In the genomic region with DNA sequence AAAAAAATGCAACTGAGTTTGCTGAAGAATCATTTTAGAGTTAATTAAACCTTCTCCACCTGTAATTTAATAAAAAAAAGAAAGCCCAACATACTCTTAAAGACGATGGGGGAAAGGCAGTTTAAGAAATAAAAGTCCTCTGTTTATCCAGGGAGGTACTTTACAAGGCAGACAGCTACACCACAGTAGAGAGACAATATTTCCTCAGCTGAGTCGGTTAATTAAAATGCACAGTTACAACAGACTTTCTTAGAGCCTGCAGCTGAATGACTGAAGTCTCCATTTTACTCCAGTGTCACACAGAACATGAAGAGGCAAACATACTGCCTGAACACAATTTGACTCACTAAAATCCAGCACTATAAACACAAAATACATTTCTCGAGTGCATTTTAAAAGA, we compare ENCODE assay signal across 18 cellular contexts. TPM values are rescaled to one million over a fixed set of nuclear protein-coding genes. Genes with fewer than 3 reads are reported as not detected.
"Had no signal": no experiment of that assay in that cellular context is flagged by ENCODE, and none has a peak within 500 bp of the region (broad histone marks: within the 10 kb centered on the region; RNA-seq: fewer than 3 reads in every experiment).

No MANE protein-coding gene starts in this region.

- H3K27ac ChIP-seq: colonic mucosa, epithelial cell of prostate, pancreas, stomach, tibial artery, vagina, WERI-Rb-1 had no signal

- DNase-seq: activated CD4-positive, alpha-beta memory T cell treated with anti-CD3 and anti-CD28 coated beads, Interleukin-2, amount 10 ng/mL, durations not matched to agents 7 days and 5 days; activated CD4-positive, alpha-beta T cell treated with anti-CD3 and anti-CD28 coated beads for 36 hours; activated gamma-delta T cell; activated T-cell treated with anti-CD3 and anti-CD28 coated beads, Interleukin-2, amount 50 U/mL, for 48 hours; colonic mucosa; effector CD4-positive, alpha-beta T cell; nephron progenitor cell; pancreas; stimulated activated CD4-positive, alpha-beta T cell treated with anti-CD3 and anti-CD28 coated beads, Interleukin-4, amount 100 ng/mL, for 4 hours; stomach; T-helper 1 cell; tibial artery; WERI-Rb-1 had no signal

- H3K4me1 Mint-ChIP-seq: activated CD4-positive, alpha-beta memory T cell treated with anti-CD3 and anti-CD28 coated beads, Interleukin-2, amount 10 ng/mL, durations not matched to agents 7 days and 5 days; activated CD4-positive, alpha-beta T cell treated with anti-CD3 and anti-CD28 coated beads for 36 hours; nephron progenitor cell had no signal

- H3K27ac Mint-ChIP-seq: activated CD4-positive, alpha-beta memory T cell treated with anti-CD3 and anti-CD28 coated beads, Interleukin-2, amount 10 ng/mL, durations not matched to agents 7 days and 5 days; activated CD4-positive, alpha-beta T cell treated with anti-CD3 and anti-CD28 coated beads for 36 hours; activated naive CD8-positive, alpha-beta T cell; nephron progenitor cell had no signal

- H3K36me3 Mint-ChIP-seq: activated naive CD8-positive, alpha-beta T cell had no signal

- H3K4me3 Mint-ChIP-seq: activated CD4-positive, alpha-beta memory T cell treated with anti-CD3 and anti-CD28 coated beads, Interleukin-2, amount 10 ng/mL, durations not matched to agents 7 days and 5 days; activated CD4-positive, alpha-beta T cell treated with anti-CD3 and anti-CD28 coated beads for 36 hours; activated naive CD8-positive, alpha-beta T cell; nephron progenitor cell had no signal

- ATAC-seq: activated CD4-positive, alpha-beta T cell treated with anti-CD3 and anti-CD28 coated beads for 36 hours had no signal

- H3K27me3 Mint-ChIP-seq: activated CD4-positive, alpha-beta memory T cell treated with anti-CD3 and anti-CD28 coated beads, Interleukin-2, amount 10 ng/mL, durations not matched to agents 7 days and 5 days had no signal

- H3K9me3 Mint-ChIP-seq: activated CD4-positive, alpha-beta memory T cell treated with anti-CD3 and anti-CD28 coated beads, Interleukin-2, amount 10 ng/mL, durations not matched to agents 7 days and 5 days; nephron progenitor cell had no signal

RNA-seq across cellular contexts. Expression of a gene that starts 15.1 kb away (rescaled TPM):
- total RNA-seq: activated CD4-positive, alpha-beta memory T cell treated with anti-CD3 and anti-CD28 coated beads, Interleukin-2, amount 10 ng/mL, durations not matched to agents 7 days and 5 days; activated CD4-positive, alpha-beta T cell treated with anti-CD3 and anti-CD28 coated beads for 36 hours; bronchial epithelial cell; colonic mucosa; glomerular endothelial cell had no signal
